2 cellular contexts compared by ENCODE assay signal in the genomic region with DNA sequence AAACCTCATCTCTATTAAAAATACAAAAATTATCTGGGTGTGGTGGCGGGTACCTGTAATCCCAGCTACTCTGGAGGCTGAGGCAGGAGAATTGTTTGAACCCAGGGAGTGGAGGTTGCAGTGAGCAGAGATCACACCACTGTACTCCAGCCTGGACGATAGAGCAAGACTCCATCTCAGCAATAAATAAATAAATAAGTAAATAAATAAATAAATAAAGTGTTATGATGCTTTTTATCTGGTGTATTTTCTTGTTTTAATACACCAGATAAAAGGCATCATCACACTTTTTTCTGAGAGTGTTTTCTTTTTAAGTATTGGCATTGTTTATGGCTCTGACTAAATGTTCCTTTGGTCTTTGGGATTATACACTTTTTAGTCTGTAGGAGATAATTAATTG.
TF ChIP-seq lines count a peak whose summit lies in the region.

No MANE protein-coding gene starts in this region.

TF ChIP-seq in SK-N-SH, 30 proteins besides CTCF, POLR2A, EP300 and RAD21 (continued from another document):
- TF ChIP-seq ELF1 (IDR thresholded peaks at IDR 0.05) (no peak), RXRA (IDR thresholded peaks at IDR 0.05; ENCODE audit: borderline replicate concordance, low read depth) (no peak), TAF1 (IDR thresholded peaks at IDR 0.05; ENCODE audit: borderline replicate concordance, low read depth, low read length) (no peak), POLR2AphosphoS5 (IDR thresholded peaks at IDR 0.05; ENCODE audit: low read depth, low read length) (no peak), FOXJ3 (CRISPR knock-in tag; IDR thresholded peaks at IDR 0.05) (no peak), FOXM1 (IDR thresholded peaks at IDR 0.05; ENCODE audit: low read depth) (no peak), TCF12 (IDR thresholded peaks at IDR 0.05) (no peak), NFIC (IDR thresholded peaks at IDR 0.05; ENCODE audit: borderline replicate concordance) (no peak), MXI1 (IDR thresholded peaks at IDR 0.05; ENCODE audit: low read depth, low read length) (no peak), TEAD4 (IDR thresholded peaks at IDR 0.05; ENCODE audit: borderline replicate concordance, insufficient read depth) (no peak), SMC3 (IDR thresholded peaks at IDR 0.05; ENCODE audit: low read depth, low read length) (no peak), FOSL2 (IDR thresholded peaks at IDR 0.05; ENCODE audit: borderline replicate concordance, low read depth) (no peak), EZH2phosphoT487 (IDR thresholded peaks at IDR 0.05; ENCODE audit: borderline replicate concordance, low read depth) (no peak), SIN3A (IDR thresholded peaks at IDR 0.05; ENCODE audit: borderline replicate concordance, low read depth, low read length) (no peak)
- TF ChIP-seq, protein P1, sequence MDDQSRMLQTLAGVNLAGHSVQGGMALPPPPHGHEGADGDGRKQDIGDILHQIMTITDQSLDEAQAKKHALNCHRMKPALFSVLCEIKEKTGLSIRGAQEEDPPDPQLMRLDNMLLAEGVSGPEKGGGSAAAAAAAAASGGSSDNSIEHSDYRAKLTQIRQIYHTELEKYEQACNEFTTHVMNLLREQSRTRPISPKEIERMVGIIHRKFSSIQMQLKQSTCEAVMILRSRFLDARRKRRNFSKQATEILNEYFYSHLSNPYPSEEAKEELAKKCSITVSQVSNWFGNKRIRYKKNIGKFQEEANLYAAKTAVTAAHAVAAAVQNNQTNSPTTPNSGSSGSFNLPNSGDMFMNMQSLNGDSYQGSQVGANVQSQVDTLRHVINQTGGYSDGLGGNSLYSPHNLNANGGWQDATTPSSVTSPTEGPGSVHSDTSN (IDR thresholded peaks at IDR 0.05), result no peak
- TF ChIP-seq, protein P2, sequence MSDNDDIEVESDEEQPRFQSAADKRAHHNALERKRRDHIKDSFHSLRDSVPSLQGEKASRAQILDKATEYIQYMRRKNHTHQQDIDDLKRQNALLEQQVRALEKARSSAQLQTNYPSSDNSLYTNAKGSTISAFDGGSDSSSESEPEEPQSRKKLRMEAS (IDR thresholded peaks at IDR 0.05; ENCODE audit: low read depth), result no peak
- TF ChIP-seq, protein P3, sequence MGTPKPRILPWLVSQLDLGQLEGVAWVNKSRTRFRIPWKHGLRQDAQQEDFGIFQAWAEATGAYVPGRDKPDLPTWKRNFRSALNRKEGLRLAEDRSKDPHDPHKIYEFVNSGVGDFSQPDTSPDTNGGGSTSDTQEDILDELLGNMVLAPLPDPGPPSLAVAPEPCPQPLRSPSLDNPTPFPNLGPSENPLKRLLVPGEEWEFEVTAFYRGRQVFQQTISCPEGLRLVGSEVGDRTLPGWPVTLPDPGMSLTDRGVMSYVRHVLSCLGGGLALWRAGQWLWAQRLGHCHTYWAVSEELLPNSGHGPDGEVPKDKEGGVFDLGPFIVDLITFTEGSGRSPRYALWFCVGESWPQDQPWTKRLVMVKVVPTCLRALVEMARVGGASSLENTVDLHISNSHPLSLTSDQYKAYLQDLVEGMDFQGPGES (IDR thresholded peaks at IDR 0.05; ENCODE audit: low read depth, low read length), result no peak

TF ChIP-seq in SK-N-SH treated with all-trans-retinoic acid at 6 μM for 48 hours, 23 proteins besides CTCF, POLR2A, EP300 and RAD21:
- TF ChIP-seq TOX (CRISPR knock-in tag; IDR thresholded peaks at IDR 0.05; ENCODE audit: borderline replicate concordance) (no peak), RARB (CRISPR knock-in tag; IDR thresholded peaks at IDR 0.05) (no peak), ZNF8 (CRISPR knock-in tag; IDR thresholded peaks at IDR 0.05) (no peak), TCF4 (CRISPR knock-in tag; IDR thresholded peaks at IDR 0.05; ENCODE audit: borderline replicate concordance) (no peak), OSR1 (CRISPR knock-in tag; IDR thresholded peaks at IDR 0.05) (no peak), ZFP30 (CRISPR knock-in tag; IDR thresholded peaks at IDR 0.05) (no peak), BACH2 (CRISPR knock-in tag; IDR thresholded peaks at IDR 0.05; ENCODE audit: borderline replicate concordance) (no peak), ZC3H10 (CRISPR knock-in tag; IDR thresholded peaks at IDR 0.05) (no peak), ZFP3 (CRISPR knock-in tag; IDR thresholded peaks at IDR 0.05) (no peak), CREB5 (CRISPR knock-in tag; IDR thresholded peaks at IDR 0.05; ENCODE audit: low read depth) (no peak), ISL1 (CRISPR knock-in tag; IDR thresholded peaks at IDR 0.05) (no peak)
